ENCODE assay signal across 8 cellular contexts in the genomic region with DNA sequence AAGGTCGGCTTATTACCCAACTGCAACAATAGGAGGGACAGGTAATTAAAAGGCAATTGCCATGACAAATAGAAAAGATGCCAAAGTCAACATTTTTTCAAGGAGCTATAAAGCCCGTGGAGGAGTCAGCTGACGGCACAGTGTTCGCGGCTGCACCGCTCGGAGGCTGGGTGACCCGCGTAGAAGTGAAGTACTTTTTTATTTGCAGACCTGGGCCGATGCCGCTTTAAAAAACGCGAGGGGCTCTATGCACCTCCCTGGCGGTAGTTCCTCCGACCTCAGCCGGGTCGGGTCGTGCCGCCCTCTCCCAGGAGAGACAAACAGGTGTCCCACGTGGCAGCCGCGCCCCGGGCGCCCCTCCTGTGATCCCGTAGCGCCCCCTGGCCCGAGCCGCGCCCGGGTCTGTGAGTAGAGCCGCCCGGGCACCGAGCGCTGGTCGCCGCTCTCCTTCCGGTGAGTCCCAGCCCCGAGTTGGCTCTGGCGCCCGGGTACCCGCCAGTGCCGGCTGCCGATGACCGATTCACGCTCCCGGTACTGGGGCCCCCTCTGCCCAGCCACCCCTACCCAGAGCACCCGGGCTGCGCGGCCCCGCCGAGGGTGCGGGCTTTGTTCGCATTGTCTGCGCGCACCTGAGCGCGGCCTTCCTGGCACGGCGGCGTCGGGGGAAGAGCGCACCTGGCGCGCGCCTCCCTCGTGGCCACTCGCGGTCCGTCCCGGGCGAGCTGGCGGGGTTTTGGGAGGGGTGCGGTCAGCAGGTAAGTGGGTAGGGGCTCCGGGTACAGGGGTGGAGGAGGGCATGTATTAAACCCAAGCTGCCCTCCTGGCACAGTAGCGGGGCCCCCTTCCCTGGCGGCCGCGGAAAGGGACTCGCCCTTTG. TPM values are rescaled to one million over a fixed set of nuclear protein-coding genes. Genes with fewer than 3 reads are reported as not detected.
DNase-seq lines count a peak whose midpoint lies in the region; ATAC-seq and TF ChIP-seq lines count a peak whose summit lies in the region.

A gene with protein sequence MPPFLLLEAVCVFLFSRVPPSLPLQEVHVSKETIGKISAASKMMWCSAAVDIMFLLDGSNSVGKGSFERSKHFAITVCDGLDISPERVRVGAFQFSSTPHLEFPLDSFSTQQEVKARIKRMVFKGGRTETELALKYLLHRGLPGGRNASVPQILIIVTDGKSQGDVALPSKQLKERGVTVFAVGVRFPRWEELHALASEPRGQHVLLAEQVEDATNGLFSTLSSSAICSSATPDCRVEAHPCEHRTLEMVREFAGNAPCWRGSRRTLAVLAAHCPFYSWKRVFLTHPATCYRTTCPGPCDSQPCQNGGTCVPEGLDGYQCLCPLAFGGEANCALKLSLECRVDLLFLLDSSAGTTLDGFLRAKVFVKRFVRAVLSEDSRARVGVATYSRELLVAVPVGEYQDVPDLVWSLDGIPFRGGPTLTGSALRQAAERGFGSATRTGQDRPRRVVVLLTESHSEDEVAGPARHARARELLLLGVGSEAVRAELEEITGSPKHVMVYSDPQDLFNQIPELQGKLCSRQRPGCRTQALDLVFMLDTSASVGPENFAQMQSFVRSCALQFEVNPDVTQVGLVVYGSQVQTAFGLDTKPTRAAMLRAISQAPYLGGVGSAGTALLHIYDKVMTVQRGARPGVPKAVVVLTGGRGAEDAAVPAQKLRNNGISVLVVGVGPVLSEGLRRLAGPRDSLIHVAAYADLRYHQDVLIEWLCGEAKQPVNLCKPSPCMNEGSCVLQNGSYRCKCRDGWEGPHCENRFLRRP (plus strand): TSS at position 138 of the 877 bp plus-strand sequence. CDS start 9,460 bp downstream, outside the sequence.

- H3K27ac Mint-ChIP-seq in activated naive CD8-positive, alpha-beta T cell treated with anti-CD3 and anti-CD28 coated beads, Interleukin-2, amount 50 U/mL, for 24 hours = no peak within 1 kb of the TSS
- H3K27ac Mint-ChIP-seq in stimulated activated naive CD8-positive, alpha-beta T cell treated with anti-CD3 and anti-CD28 coated beads, Interleukin-15, amount 100 ng/mL, for 72 hours = no peak within 1 kb of the TSS

- peak; percentile 10 for TF ChIP-seq CTCF in GM12865 (IDR thresholded peaks at IDR 0.05; ENCODE audit: insufficient read depth, low read depth, low read length, missing control alignments)
- peak in 3 of 4 donors; percentile 13 to 36 (median 21) for TF ChIP-seq CTCF in right lobe of liver (IDR thresholded peaks at IDR 0.05)

- no peaks in the 10 kb centered on the region for H3K9me3 ChIP-seq in right lobe of liver

- H3K27me3 Mint-ChIP-seq in activated naive CD8-positive, alpha-beta T cell treated with anti-CD3 and anti-CD28 coated beads, Interleukin-2, amount 50 U/mL, for 24 hours = peaks cover 64% of the 10 kb centered on the region
- peaks cover 79% of the 10 kb centered on the region for H3K27me3 Mint-ChIP-seq in stimulated activated naive CD8-positive, alpha-beta T cell treated with anti-CD3 and anti-CD28 coated beads, Interleukin-15, amount 100 ng/mL, for 72 hours

- peak; percentile 42 for DNase-seq in GM12865 (ENCODE audit: low read depth)
- DNase-seq in NCI-H1930 (lab: John Stamatoyannopoulos, UW) = peak; percentile 14 to 41
- peak; percentile 60 for DNase-seq in activated naive CD8-positive, alpha-beta T cell treated with anti-CD3 and anti-CD28 coated beads, Interleukin-2, amount 50 U/mL, for 24 hours
- peak; percentile 52 to 65 (median 56) for DNase-seq in right lobe of liver
- peak; percentile 41 to 42 for DNase-seq in stimulated activated naive CD8-positive, alpha-beta T cell treated with anti-CD3 and anti-CD28 coated beads, Interleukin-15, amount 100 ng/mL, for 72 hours
- DNase-seq in amygdala (lab: John Stamatoyannopoulos, UW) = no peak

- H3K4me3 Mint-ChIP-seq in activated naive CD8-positive, alpha-beta T cell treated with anti-CD3 and anti-CD28 coated beads, Interleukin-2, amount 50 U/mL, for 24 hours = peak within 1 kb of the TSS; percentile 54
- peak within 1 kb of the TSS; percentile 66 to 68 for H3K4me3 Mint-ChIP-seq in stimulated activated naive CD8-positive, alpha-beta T cell treated with anti-CD3 and anti-CD28 coated beads, Interleukin-15, amount 100 ng/mL, for 72 hours

- peaks cover 5 to 8% of the 10 kb centered on the region in 2 donors for H3K27me3 ChIP-seq in right lobe of liver

- 3% methylated on average over 24 of the region's 79 CpGs for WGBS in right lobe of liver (ENCODE audit: insufficient coverage, low coverage, low lambda C conversion rate, missing lambda C conversion rate)

- no peaks in the 10 kb centered on the region for H3K36me3 Mint-ChIP-seq in activated naive CD8-positive, alpha-beta T cell treated with anti-CD3 and anti-CD28 coated beads, Interleukin-2, amount 50 U/mL, for 24 hours (ENCODE audit: low read depth)

- no peak for TF ChIP-seq POLR2A in right lobe of liver (IDR thresholded peaks at IDR 0.05)

- no peak within 1 kb of the TSS for H3K27ac ChIP-seq in right lobe of liver

- peak; percentile 69 for ATAC-seq in activated naive CD8-positive, alpha-beta T cell treated with anti-CD3 and anti-CD28 coated beads, Interleukin-2, amount 50 U/mL, for 24 hours
- peak; percentile 71 to 79 (median 76) for ATAC-seq in right lobe of liver
- ATAC-seq in stimulated activated naive CD8-positive, alpha-beta T cell treated with anti-CD3 and anti-CD28 coated beads, Interleukin-15, amount 100 ng/mL, for 72 hours = peak; percentile 83
- no peak for ATAC-seq in HG03460 (IDR thresholded peaks at IDR 0.05; ENCODE audit: unreplicated experiment)
- no peak for ATAC-seq in HG02840 (IDR thresholded peaks at IDR 0.05; ENCODE audit: low FRiP score, unreplicated experiment)

- H3K4me1 ChIP-seq in right lobe of liver = peaks cover 0 to 11% (median 0%) of the 10 kb centered on the region in 4 donors

- H3K36me3 ChIP-seq in right lobe of liver = no peaks in the 10 kb centered on the region

- peak within 1 kb of the TSS; percentile 19; the same call in 1 of the 2 replicates for H3K4me3 ChIP-seq in GM12865 (ENCODE audit: low read depth, low read length)
- peak within 1 kb of the TSS; percentile 13 to 36 (median 16) for H3K4me3 ChIP-seq in right lobe of liver

- intact Hi-C loops in right lobe of liver (cut with DNase I) = no loop called here

- peaks cover 23% of the 10 kb centered on the region for H3K4me1 Mint-ChIP-seq in activated naive CD8-positive, alpha-beta T cell treated with anti-CD3 and anti-CD28 coated beads, Interleukin-2, amount 50 U/mL, for 24 hours
- H3K4me1 Mint-ChIP-seq in stimulated activated naive CD8-positive, alpha-beta T cell treated with anti-CD3 and anti-CD28 coated beads, Interleukin-15, amount 100 ng/mL, for 72 hours = peaks cover 10% of the 10 kb centered on the region

- H3K9me3 Mint-ChIP-seq in activated naive CD8-positive, alpha-beta T cell treated with anti-CD3 and anti-CD28 coated beads, Interleukin-2, amount 50 U/mL, for 24 hours = no peaks in the 10 kb centered on the region
- H3K9me3 Mint-ChIP-seq in stimulated activated naive CD8-positive, alpha-beta T cell treated with anti-CD3 and anti-CD28 coated beads, Interleukin-15, amount 100 ng/mL, for 72 hours = no peaks in the 10 kb centered on the region

RNA-seq across cellular contexts. Expression of the gene that starts here (rescaled TPM):
- total RNA-seq in right lobe of liver = under 1 TPM in 4 of 6 experiments, not detected in 2; 0.06 to 0.14 (median 0.09) TPM

Comparison
In these comparisons a context has a peak if more than half of its experiments do, and no peak if none do; other contexts are left out.
1. Peak in DNase-seq, ATAC-seq and H3K4me3 ChIP-seq in right lobe of liver; RNA of the gene not detected or under 1 TPM.
2. DNase-seq: peak in GM12865 (single experiment), NCI-H1930 (2 of 2), activated naive CD8-positive, alpha-beta T cell treated with anti-CD3 and anti-CD28 coated beads, Interleukin-2, amount 50 U/mL, for 24 hours (single experiment) and stimulated activated naive CD8-positive, alpha-beta T cell treated with anti-CD3 and anti-CD28 coated beads, Interleukin-15, amount 100 ng/mL, for 72 hours (2 of 2); none in amygdala (0 of 56).
3. ATAC-seq: peak in activated naive CD8-positive, alpha-beta T cell treated with anti-CD3 and anti-CD28 coated beads, Interleukin-2, amount 50 U/mL, for 24 hours (single experiment) and stimulated activated naive CD8-positive, alpha-beta T cell treated with anti-CD3 and anti-CD28 coated beads, Interleukin-15, amount 100 ng/mL, for 72 hours (single experiment); none in HG03460 (single experiment) and HG02840 (single experiment).